Comparison of ENCODE assay signal across 10 cellular contexts in genomic region chr10:24894309-24894708, GRCh38. TPM values are rescaled to one million over a fixed set of nuclear protein-coding genes. Genes with fewer than 3 reads are reported as not detected.
DNase-seq lines count a peak whose midpoint lies in the region; ATAC-seq, FAIRE-seq and TF ChIP-seq lines count a peak whose summit lies in the region.
"Had no signal": no experiment of that assay in that cellular context is flagged by ENCODE, and none has a peak within 500 bp of the region (broad histone marks: within the 10 kb centered on the region; RNA-seq: fewer than 3 reads in every experiment).

No MANE protein-coding gene starts in this region.

- peaks cover 28% of the 10 kb centered on the region for H3K4me1 ChIP-seq in adipocyte (ENCODE audit: control insufficient read depth, insufficient read depth, low read length)
- no peaks in the 10 kb centered on the region for H3K4me1 ChIP-seq in HepG2 (ENCODE audit: insufficient read depth, low read length)
- no peaks in the 10 kb centered on the region for H3K4me1 ChIP-seq in sigmoid colon

- H3K36me3 ChIP-seq in adipocyte (ENCODE audit: control insufficient read depth, insufficient read depth, low read length, severe bottlenecking): no peaks in the 10 kb centered on the region
- no peaks in the 10 kb centered on the region for H3K36me3 ChIP-seq in HepG2 (replicated peaks in 1 of 2; ENCODE audit: control insufficient read depth in 1 of 2, insufficient read depth in 2 of 2, low read length in 2 of 2)
- no peaks in the 10 kb centered on the region for H3K36me3 ChIP-seq in sigmoid colon

- no peaks in the 10 kb centered on the region for H4K20me1 ChIP-seq in HepG2 (ENCODE audit: insufficient read depth, low read length)

- intact Hi-C loops in HepG2 (cut with micrococcal nuclease; ENCODE audit: unreplicated experiment): no loop called here
- intact Hi-C loops in sigmoid colon (cut with DNase I): no loop called here

- FAIRE-seq in H54 (lab: Jason Lieb, UNC): peak; percentile 45
- no peak for FAIRE-seq in HepG2 (lab: Jason Lieb, UNC)

- no peak for TF ChIP-seq EP300 in HepG2 (IDR thresholded peaks at IDR 0.05; ENCODE audit: low read depth in 2 of 2, low read length in 2 of 2)
- no peak for TF ChIP-seq EP300 in HepG2 (CRISPR knock-in tag; IDR thresholded peaks at IDR 0.05; ENCODE audit: borderline replicate concordance)
- no peak for TF ChIP-seq EP300 in sigmoid colon (IDR thresholded peaks at IDR 0.05)

- no peak for TF ChIP-seq POLR2A in H54 (IDR thresholded peaks at IDR 0.05; ENCODE audit: low read depth, low read length)
- no peak for TF ChIP-seq POLR2A in HepG2 (IDR thresholded peaks at IDR 0.05; ENCODE audit: insufficient read depth in 1 of 2, low read depth in 2 of 2, low read length in 2 of 2)
- TF ChIP-seq POLR2A in sigmoid colon (IDR thresholded peaks at IDR 0.05): no peak

- no peaks in the 10 kb centered on the region for H3K9me3 ChIP-seq in adipocyte (ENCODE audit: control insufficient read depth, low read length)
- H3K9me3 ChIP-seq in HepG2 (ENCODE audit: low read length): no peaks in the 10 kb centered on the region
- H3K9me3 ChIP-seq in sigmoid colon: no peaks in the 10 kb centered on the region

- H3K27ac ChIP-seq in HepG2 (ENCODE audit: extremely low read length, insufficient read depth, low read length) (no peak overlapping the region), sigmoid colon (no peak overlapping the region)

- H3K4me2 ChIP-seq in HepG2 (ENCODE audit: low read depth, low read length): no peak overlapping the region

- no peak overlapping the region for H2AFZ ChIP-seq in HepG2 (ENCODE audit: low read length)

- no peak overlapping the region for H3K9ac ChIP-seq in adipocyte (ENCODE audit: low read length)
- no peak overlapping the region for H3K9ac ChIP-seq in HepG2 (ENCODE audit: insufficient read depth, low read depth, low read length)

- ATAC-seq in HepG2: peak; percentile 24; the same call in 1 of the 3 replicates
- ATAC-seq in HG03469 (IDR thresholded peaks at IDR 0.05; ENCODE audit: unreplicated experiment): no peak
- ATAC-seq: left lobe of liver had no signal

- 39% methylated on average over 5 of the region's 5 CpGs for WGBS in HepG2 (ENCODE audit: low lambda C conversion rate)
- 84 to 87% methylated on average over 5 of the region's 5 CpGs for WGBS in sigmoid colon, 2 donors

- BruUV-seq in HepG2 (replicated peaks; lab: Mats Ljungman, UMichigan): no TSS peak

- peak; percentile 83 for DNase-seq in ACHN
- peak; percentile 64 for DNase-seq in H54 (ENCODE audit: insufficient read length, low spot score)
- peak; percentile 55 for DNase-seq in adipocyte (ENCODE audit: low read depth)
- no peak for DNase-seq in HepG2 (ENCODE audit: low spot score)
- no peak for DNase-seq in NCI-H2107 (lab: John Stamatoyannopoulos, UW)
- no peak for DNase-seq in sigmoid colon
- no peak for DNase-seq in HuH-7.5 (ENCODE audit: low spot score)
- DNase-seq: effector CD8-positive, alpha-beta T cell had no signal

- H3K27me3 ChIP-seq in adipocyte (replicated peaks; ENCODE audit: control insufficient read depth, insufficient read depth, low read length) (no peaks in the 10 kb centered on the region), HepG2 (ENCODE audit: control insufficient read depth in 1 of 2, insufficient read depth in 2 of 2, low read length in 2 of 2) (no peaks in the 10 kb centered on the region; a peak in 1 of 5 replicates), sigmoid colon (no peaks in the 10 kb centered on the region)

- TF ChIP-seq CTCF in HepG2 (CRISPR knock-in tag; IDR thresholded peaks at IDR 0.05) (no peak), sigmoid colon (IDR thresholded peaks at IDR 0.05) (no peak)

- TF ChIP-seq RAD21 in HepG2 (CRISPR knock-in tag; IDR thresholded peaks at IDR 0.05): no peak

- no peak overlapping the region for H3K4me3 ChIP-seq in adipocyte (ENCODE audit: low read length)
- no peak overlapping the region for H3K4me3 ChIP-seq in HepG2 (replicated peaks in 1 of 3; ENCODE audit: insufficient read depth in 1 of 3, low read depth in 2 of 3, low read length in 3 of 3)
- H3K4me3 ChIP-seq in sigmoid colon: no peak overlapping the region

- CTCF ChIA-PET in HepG2 (lab: Yijun Ruan, JAX; ENCODE audit: low intra/inter-chr PET ratio, low total read pairs): no interaction called here

- no peaks in the 10 kb centered on the region for H3K79me2 ChIP-seq in HepG2 (ENCODE audit: insufficient read depth, low read length)

- in situ Hi-C loops in ACHN (cut with HindIII; ENCODE audit: low pct_ligation_motif_present, low pct_unique_long_range_greater_than_20kb, low sequenced_read_pairs) (no loop called here), HepG2 (cut with HindIII; ENCODE audit: extremely low pct_ligation_motif_present, low pct_unique_long_range_greater_than_20kb) (no loop called here)

- POLR2A ChIA-PET in HepG2 (lab: Yijun Ruan, JAX): no interaction called here

TF ChIP-seq in HepG2, 621 proteins besides CTCF, POLR2A, EP300 and RAD21:
- TF ChIP-seq MXD1 (CRISPR knock-in tag; IDR thresholded peaks at IDR 0.05): no peak
- no peak for TF ChIP-seq EED (CRISPR knock-in tag; IDR thresholded peaks at IDR 0.05)
- no peak for TF ChIP-seq MIXL1 (CRISPR knock-in tag; IDR thresholded peaks at IDR 0.05)
- TF ChIP-seq KDM3A (CRISPR knock-in tag; IDR thresholded peaks at IDR 0.05; ENCODE audit: low read depth): no peak
- no peak for TF ChIP-seq STAG1 (CRISPR knock-in tag; IDR thresholded peaks at IDR 0.05)
- no peak for TF ChIP-seq ZNF382 (CRISPR knock-in tag; IDR thresholded peaks at IDR 0.05; ENCODE audit: borderline replicate concordance)
- no peak for TF ChIP-seq ZNF451 (CRISPR knock-in tag; IDR thresholded peaks at IDR 0.05)
- TF ChIP-seq, protein P1, sequence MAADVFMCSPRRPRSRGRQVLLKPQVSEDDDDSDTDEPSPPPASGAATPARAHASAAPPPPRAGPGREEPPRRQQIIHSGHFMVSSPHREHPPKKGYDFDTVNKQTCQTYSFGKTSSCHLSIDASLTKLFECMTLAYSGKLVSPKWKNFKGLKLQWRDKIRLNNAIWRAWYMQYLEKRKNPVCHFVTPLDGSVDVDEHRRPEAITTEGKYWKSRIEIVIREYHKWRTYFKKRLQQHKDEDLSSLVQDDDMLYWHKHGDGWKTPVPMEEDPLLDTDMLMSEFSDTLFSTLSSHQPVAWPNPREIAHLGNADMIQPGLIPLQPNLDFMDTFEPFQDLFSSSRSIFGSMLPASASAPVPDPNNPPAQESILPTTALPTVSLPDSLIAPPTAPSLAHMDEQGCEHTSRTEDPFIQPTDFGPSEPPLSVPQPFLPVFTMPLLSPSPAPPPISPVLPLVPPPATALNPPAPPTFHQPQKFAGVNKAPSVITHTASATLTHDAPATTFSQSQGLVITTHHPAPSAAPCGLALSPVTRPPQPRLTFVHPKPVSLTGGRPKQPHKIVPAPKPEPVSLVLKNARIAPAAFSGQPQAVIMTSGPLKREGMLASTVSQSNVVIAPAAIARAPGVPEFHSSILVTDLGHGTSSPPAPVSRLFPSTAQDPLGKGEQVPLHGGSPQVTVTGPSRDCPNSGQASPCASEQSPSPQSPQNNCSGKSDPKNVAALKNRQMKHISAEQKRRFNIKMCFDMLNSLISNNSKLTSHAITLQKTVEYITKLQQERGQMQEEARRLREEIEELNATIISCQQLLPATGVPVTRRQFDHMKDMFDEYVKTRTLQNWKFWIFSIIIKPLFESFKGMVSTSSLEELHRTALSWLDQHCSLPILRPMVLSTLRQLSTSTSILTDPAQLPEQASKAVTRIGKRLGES (CRISPR knock-in tag; IDR thresholded peaks at IDR 0.05; ENCODE audit: borderline replicate concordance): no peak
- TF ChIP-seq RFX1 (IDR thresholded peaks at IDR 0.05): no peak
- no peak for TF ChIP-seq ZNF33B (CRISPR knock-in tag; IDR thresholded peaks at IDR 0.05)
- TF ChIP-seq SALL1 (CRISPR knock-in tag; IDR thresholded peaks at IDR 0.05): no peak

RNA-seq across cellular contexts. Expression of gene PRTFDC1, which starts 58.1 kb away (rescaled TPM):
- not detected in 2 replicates for total RNA-seq in HepG2 (2016; rRNA removed; fragmentation: Illumina TruSeq; extraction: Trizol)
- total RNA-seq in HepG2 (2016; cell fraction: cytosol; rRNA removed; fragmentation: Illumina TruSeq; extraction: Trizol; ENCODE audit: low read depth): not detected in 2 replicates
- total RNA-seq in HepG2 (2016; cell fraction: insoluble cytoplasmic fraction; rRNA removed; fragmentation: Illumina TruSeq; extraction: Trizol): not detected in 2 replicates
- not detected in 2 replicates for total RNA-seq in HepG2 (2016; cell fraction: membrane; rRNA removed; fragmentation: Illumina TruSeq; extraction: Trizol)
- total RNA-seq in HepG2 (2016; cell fraction: nucleus; rRNA removed; fragmentation: Illumina TruSeq; extraction: Trizol): not detected in 2 replicates
- polyA plus RNA-seq in HepG2 (2011; rRNA removed): not detected in 2 replicates
- polyA plus RNA-seq in HepG2 (2011; cell fraction: cytosol; rRNA removed): not detected in 2 replicates
- not detected in 2 replicates for polyA plus RNA-seq in HepG2 (2011; cell fraction: nucleus; rRNA removed)
- not detected in 2 replicates for polyA plus RNA-seq in HepG2 (2012)
- polyA plus RNA-seq in HepG2 (2016; cell fraction: cytosol; fragmentation: Illumina TruSeq; extraction: Trizol; ENCODE audit: low read depth): not detected in 2 replicates
- polyA plus RNA-seq in HepG2 (2016; cell fraction: insoluble cytoplasmic fraction; fragmentation: Illumina TruSeq; extraction: Trizol; ENCODE audit: low read depth): not detected in 2 replicates
- polyA plus RNA-seq in HepG2 (2016; cell fraction: membrane; fragmentation: Illumina TruSeq; extraction: Trizol; ENCODE audit: low read depth): not detected in 2 replicates
- not detected in 2 replicates for polyA plus RNA-seq in HepG2 (2016; cell fraction: nucleus; fragmentation: Illumina TruSeq; extraction: Trizol; ENCODE audit: insufficient read depth, low read depth)
- 5.6 TPM in 1 of 2 replicates, not detected in the other for polyA minus RNA-seq in HepG2 (2011; rRNA and poly(A)+ RNA removed; ENCODE audit: low replicate concordance)
- polyA minus RNA-seq in HepG2 (2011; cell fraction: cytosol; rRNA and poly(A)+ RNA removed): not detected in 2 replicates
- polyA minus RNA-seq in HepG2 (2011; cell fraction: nucleus; rRNA and poly(A)+ RNA removed): not detected in 2 replicates
- total RNA-seq in sigmoid colon: 10 to 100 TPM in 3 of 4 donors, 1 to 10 TPM in 1; 7.7 to 17.2 (median 12.3) TPM
- polyA plus RNA-seq in sigmoid colon: 1 to 10 TPM; 6.0 to 9.6 (median 6.6) TPM

Comparison
In these comparisons a context has a peak if more than half of its experiments do, and no peak if none do; other contexts are left out.
1. DNase-seq: peak in ACHN (single experiment), H54 (single experiment) and adipocyte (single experiment); none in HepG2 (single experiment), NCI-H2107 (single experiment), sigmoid colon (single experiment) and HuH-7.5 (single experiment).
2. RNA of gene PRTFDC1, which starts 58.1 kb away (total RNA-seq): 7.7 to 17.2 TPM in sigmoid colon; not detected in HepG2; every median in the first group is over 4 times any median in the second.